ENCODE assay signal across 1 cellular context in genomic region chr19:10086032-10086903, GRCh38.
A peak's percentile ranks its signal among the peaks of the same experiment; 100 is the strongest.
TF ChIP-seq lines count a peak whose summit lies in the region.

Gene SHFL, plus strand, starts transcription at chr19:10086317. Its CDS starts 111 bp downstream, at chr19:10086428.

TF ChIP-seq in GM12878, 131 proteins besides CTCF, POLR2A, EP300 and RAD21 (continued from another document and continues in another):
- TF ChIP-seq PRDM15 (CRISPR knock-in tag; IDR thresholded peaks at IDR 0.05) (no peak), NFIC (IDR thresholded peaks at IDR 0.05; ENCODE audit: low read depth, low read length) (no peak), DPF2 (IDR thresholded peaks at IDR 0.05) (peak; percentile 59), STAT3 (IDR thresholded peaks at IDR 0.05; ENCODE audit: low read depth, low read length) (no peak), TCF7 (IDR thresholded peaks at IDR 0.05; ENCODE audit: borderline replicate concordance) (no peak), SREBF2 (IDR thresholded peaks at IDR 0.05; ENCODE audit: low read length) (no peak), KDM1A (IDR thresholded peaks at IDR 0.05; ENCODE audit: borderline replicate concordance) (no peak), ZNF207 (IDR thresholded peaks at IDR 0.05; ENCODE audit: borderline replicate concordance) (no peak), NR2F1 (conservative IDR thresholded peaks at IDR 0.05) (peak; percentile 99), SMAD1 (IDR thresholded peaks at IDR 0.05; ENCODE audit: low read depth, partially characterized antibody) (no peak), HCFC1 (IDR thresholded peaks at IDR 0.05; ENCODE audit: low read length) (no peak), RUNX3 (IDR thresholded peaks at IDR 0.05; ENCODE audit: low read length) (no peak), NBN (IDR thresholded peaks at IDR 0.05) (0 out of 2 replicates have a peak, but pooled peaks have one; percentile 39), SIN3A (IDR thresholded peaks at IDR 0.05; ENCODE audit: low read depth, low read length) (no peak), ZNF622 (IDR thresholded peaks at IDR 0.05) (no peak), TBL1XR1 (IDR thresholded peaks at IDR 0.05; ENCODE audit: low read depth, low read length) (0 out of 2 replicates have a peak, but pooled peaks have one; percentile 14), ZZZ3 (IDR thresholded peaks at IDR 0.05; ENCODE audit: control insufficient read depth, insufficient read length, low read depth) (no peak), SMC3 (IDR thresholded peaks at IDR 0.05; ENCODE audit: borderline replicate concordance, low read length) (0 out of 2 replicates have a peak, but pooled peaks have one; percentile 1), ZNF274 (IDR thresholded peaks at IDR 0.05; ENCODE audit: insufficient read depth, insufficient read length) (no peak), MTA3 (IDR thresholded peaks at IDR 0.05; ENCODE audit: borderline replicate concordance, low read length) (no peak), JUND (IDR thresholded peaks at IDR 0.05; ENCODE audit: low read depth, low read length) (no peak), BCL11A (IDR thresholded peaks at IDR 0.05; ENCODE audit: low read depth, low read length) (no peak), BMI1 (IDR thresholded peaks at IDR 0.05; ENCODE audit: borderline replicate concordance) (no peak), EZH2 (IDR thresholded peaks at IDR 0.05; ENCODE audit: borderline replicate concordance, control insufficient read depth, low read depth, low read length) (no peak), YY1 (IDR thresholded peaks at IDR 0.05; ENCODE audit: low read depth, low read length) (no peak), E2F4 (IDR thresholded peaks at IDR 0.05; ENCODE audit: low read depth, low read length) (no peak), ESRRA (IDR thresholded peaks at IDR 0.05; ENCODE audit: low read length) (no peak), KAT2A (conservative IDR thresholded peaks at IDR 0.05; ENCODE audit: control insufficient read depth, low read depth, low read length) (no peak), ZNF687 (IDR thresholded peaks at IDR 0.05) (0 out of 2 replicates have a peak, but pooled peaks have one; percentile 21), ATF2 (IDR thresholded peaks at IDR 0.05; ENCODE audit: low read length) (no peak), CREM (IDR thresholded peaks at IDR 0.05; ENCODE audit: low read depth) (no peak), SIX5 (IDR thresholded peaks at IDR 0.05; ENCODE audit: low read depth, low read length, severe bottlenecking) (no peak), MTA2 (IDR thresholded peaks at IDR 0.05; ENCODE audit: low read depth) (peak; percentile 64; the same call in 1 of the 2 replicates)
- TF ChIP-seq, protein P1, sequence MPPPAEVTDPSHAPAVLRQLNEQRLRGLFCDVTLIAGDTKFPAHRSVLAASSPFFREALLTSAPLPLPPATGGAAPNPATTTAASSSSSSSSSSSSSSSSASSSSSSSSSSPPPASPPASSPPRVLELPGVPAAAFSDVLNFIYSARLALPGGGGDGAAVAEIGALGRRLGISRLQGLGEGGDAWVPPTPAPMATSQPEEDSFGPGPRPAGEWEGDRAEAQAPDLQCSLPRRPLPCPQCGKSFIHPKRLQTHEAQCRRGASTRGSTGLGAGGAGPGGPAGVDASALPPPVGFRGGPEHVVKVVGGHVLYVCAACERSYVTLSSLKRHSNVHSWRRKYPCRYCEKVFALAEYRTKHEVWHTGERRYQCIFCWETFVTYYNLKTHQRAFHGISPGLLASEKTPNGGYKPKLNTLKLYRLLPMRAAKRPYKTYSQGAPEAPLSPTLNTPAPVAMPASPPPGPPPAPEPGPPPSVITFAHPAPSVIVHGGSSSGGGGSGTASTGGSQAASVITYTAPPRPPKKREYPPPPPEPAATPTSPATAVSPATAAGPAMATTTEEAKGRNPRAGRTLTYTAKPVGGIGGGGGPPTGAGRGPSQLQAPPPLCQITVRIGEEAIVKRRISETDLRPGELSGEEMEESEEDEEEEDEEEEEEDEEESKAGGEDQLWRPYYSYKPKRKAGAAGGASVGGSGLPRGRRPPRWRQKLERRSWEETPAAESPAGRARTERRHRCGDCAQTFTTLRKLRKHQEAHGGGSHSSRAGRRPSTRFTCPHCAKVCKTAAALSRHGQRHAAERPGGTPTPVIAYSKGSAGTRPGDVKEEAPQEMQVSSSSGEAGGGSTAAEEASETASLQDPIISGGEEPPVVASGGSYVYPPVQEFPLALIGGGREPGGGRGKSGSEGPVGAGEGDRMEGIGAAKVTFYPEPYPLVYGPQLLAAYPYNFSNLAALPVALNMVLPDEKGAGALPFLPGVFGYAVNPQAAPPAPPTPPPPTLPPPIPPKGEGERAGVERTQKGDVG (CRISPR knock-in tag; IDR thresholded peaks at IDR 0.05): no peak
- TF ChIP-seq, protein P2, sequence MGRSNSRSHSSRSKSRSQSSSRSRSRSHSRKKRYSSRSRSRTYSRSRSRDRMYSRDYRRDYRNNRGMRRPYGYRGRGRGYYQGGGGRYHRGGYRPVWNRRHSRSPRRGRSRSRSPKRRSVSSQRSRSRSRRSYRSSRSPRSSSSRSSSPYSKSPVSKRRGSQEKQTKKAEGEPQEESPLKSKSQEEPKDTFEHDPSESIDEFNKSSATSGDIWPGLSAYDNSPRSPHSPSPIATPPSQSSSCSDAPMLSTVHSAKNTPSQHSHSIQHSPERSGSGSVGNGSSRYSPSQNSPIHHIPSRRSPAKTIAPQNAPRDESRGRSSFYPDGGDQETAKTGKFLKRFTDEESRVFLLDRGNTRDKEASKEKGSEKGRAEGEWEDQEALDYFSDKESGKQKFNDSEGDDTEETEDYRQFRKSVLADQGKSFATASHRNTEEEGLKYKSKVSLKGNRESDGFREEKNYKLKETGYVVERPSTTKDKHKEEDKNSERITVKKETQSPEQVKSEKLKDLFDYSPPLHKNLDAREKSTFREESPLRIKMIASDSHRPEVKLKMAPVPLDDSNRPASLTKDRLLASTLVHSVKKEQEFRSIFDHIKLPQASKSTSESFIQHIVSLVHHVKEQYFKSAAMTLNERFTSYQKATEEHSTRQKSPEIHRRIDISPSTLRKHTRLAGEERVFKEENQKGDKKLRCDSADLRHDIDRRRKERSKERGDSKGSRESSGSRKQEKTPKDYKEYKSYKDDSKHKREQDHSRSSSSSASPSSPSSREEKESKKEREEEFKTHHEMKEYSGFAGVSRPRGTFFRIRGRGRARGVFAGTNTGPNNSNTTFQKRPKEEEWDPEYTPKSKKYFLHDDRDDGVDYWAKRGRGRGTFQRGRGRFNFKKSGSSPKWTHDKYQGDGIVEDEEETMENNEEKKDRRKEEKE (IDR thresholded peaks at IDR 0.05): no peak
- TF ChIP-seq, protein P3, sequence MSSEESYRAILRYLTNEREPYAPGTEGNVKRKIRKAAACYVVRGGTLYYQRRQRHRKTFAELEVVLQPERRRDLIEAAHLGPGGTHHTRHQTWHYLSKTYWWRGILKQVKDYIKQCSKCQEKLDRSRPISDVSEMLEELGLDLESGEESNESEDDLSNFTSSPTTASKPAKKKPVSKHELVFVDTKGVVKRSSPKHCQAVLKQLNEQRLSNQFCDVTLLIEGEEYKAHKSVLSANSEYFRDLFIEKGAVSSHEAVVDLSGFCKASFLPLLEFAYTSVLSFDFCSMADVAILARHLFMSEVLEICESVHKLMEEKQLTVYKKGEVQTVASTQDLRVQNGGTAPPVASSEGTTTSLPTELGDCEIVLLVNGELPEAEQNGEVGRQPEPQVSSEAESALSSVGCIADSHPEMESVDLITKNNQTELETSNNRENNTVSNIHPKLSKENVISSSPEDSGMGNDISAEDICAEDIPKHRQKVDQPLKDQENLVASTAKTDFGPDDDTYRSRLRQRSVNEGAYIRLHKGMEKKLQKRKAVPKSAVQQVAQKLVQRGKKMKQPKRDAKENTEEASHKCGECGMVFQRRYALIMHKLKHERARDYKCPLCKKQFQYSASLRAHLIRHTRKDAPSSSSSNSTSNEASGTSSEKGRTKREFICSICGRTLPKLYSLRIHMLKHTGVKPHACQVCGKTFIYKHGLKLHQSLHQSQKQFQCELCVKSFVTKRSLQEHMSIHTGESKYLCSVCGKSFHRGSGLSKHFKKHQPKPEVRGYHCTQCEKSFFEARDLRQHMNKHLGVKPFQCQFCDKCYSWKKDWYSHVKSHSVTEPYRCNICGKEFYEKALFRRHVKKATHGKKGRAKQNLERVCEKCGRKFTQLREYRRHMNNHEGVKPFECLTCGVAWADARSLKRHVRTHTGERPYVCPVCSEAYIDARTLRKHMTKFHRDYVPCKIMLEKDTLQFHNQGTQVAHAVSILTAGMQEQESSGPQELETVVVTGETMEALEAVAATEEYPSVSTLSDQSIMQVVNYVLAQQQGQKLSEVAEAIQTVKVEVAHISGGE (CRISPR knock-in tag; IDR thresholded peaks at IDR 0.05): no peak
- TF ChIP-seq, protein P4, sequence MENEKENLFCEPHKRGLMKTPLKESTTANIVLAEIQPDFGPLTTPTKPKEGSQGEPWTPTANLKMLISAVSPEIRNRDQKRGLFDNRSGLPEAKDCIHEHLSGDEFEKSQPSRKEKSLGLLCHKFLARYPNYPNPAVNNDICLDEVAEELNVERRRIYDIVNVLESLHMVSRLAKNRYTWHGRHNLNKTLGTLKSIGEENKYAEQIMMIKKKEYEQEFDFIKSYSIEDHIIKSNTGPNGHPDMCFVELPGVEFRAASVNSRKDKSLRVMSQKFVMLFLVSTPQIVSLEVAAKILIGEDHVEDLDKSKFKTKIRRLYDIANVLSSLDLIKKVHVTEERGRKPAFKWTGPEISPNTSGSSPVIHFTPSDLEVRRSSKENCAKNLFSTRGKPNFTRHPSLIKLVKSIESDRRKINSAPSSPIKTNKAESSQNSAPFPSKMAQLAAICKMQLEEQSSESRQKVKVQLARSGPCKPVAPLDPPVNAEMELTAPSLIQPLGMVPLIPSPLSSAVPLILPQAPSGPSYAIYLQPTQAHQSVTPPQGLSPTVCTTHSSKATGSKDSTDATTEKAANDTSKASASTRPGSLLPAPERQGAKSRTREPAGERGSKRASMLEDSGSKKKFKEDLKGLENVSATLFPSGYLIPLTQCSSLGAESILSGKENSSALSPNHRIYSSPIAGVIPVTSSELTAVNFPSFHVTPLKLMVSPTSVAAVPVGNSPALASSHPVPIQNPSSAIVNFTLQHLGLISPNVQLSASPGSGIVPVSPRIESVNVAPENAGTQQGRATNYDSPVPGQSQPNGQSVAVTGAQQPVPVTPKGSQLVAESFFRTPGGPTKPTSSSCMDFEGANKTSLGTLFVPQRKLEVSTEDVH (IDR thresholded peaks at IDR 0.05; ENCODE audit: low read depth, partially characterized antibody): no peak
